ENCODE assay signal across 28 cellular contexts in genomic region chrX:81615979-81616378, GRCh38.
"Had no signal": no experiment of that assay in that cellular context is flagged by ENCODE, and none has a peak within 500 bp of the region (broad histone marks: within the 10 kb centered on the region; RNA-seq: fewer than 3 reads in every experiment).

No MANE protein-coding gene starts in this region.

- DNase-seq: colonic mucosa; cortex of kidney; effector CD8-positive, alpha-beta T cell; effector memory CD8-positive, alpha-beta T cell; endodermal cell; erythroblast; esophagus squamous epithelium; foreskin fibroblast; foreskin melanocyte; gastrocnemius medialis; glutamatergic neuron; head of caudate nucleus; heart right ventricle; hippocampal formation; left cardiac atrium; left lung; left ventricle myocardium superior; lower lobe of right lung; mesenchymal stem cell; mucosa of descending colon; naive B cell had no signal

- H3K27ac Mint-ChIP-seq: dendritic cell treated with granulocyte-macrophage colony-stimulating factor and Interleukin-4, amounts not matched to agents 40 ng/mL and 50 ng/mL, for 4 days; effector memory CD8-positive, alpha-beta T cell; endodermal cell; mesothelial cell of epicardium; naive B cell had no signal

- H3K27me3 Mint-ChIP-seq: dendritic cell treated with granulocyte-macrophage colony-stimulating factor and Interleukin-4, amounts not matched to agents 40 ng/mL and 50 ng/mL, for 4 days; effector memory CD8-positive, alpha-beta T cell; naive B cell had no signal

- H3K9me3 ChIP-seq: colonic mucosa, esophagus squamous epithelium, gastrocnemius medialis, heart right ventricle, left lung, lower lobe of right lung, mucosa of descending colon had no signal

- FAIRE-seq: endometrium, islet of Langerhans, keratinocyte had no signal

- H3K36me3 ChIP-seq: colonic mucosa, esophagus squamous epithelium, gastrocnemius medialis, heart right ventricle, left lung, lower lobe of right lung had no signal

- H3K4me3 ChIP-seq: colonic mucosa, esophagus squamous epithelium, gastrocnemius medialis, heart right ventricle, left lung, lower lobe of right lung, mucosa of descending colon had no signal

- H3K4me3 Mint-ChIP-seq: dendritic cell treated with granulocyte-macrophage colony-stimulating factor and Interleukin-4, amounts not matched to agents 40 ng/mL and 50 ng/mL, for 4 days; effector memory CD8-positive, alpha-beta T cell; endodermal cell; mesothelial cell of epicardium; naive B cell had no signal

- H3K9me3 Mint-ChIP-seq: effector memory CD8-positive, alpha-beta T cell had no signal

- H3K36me3 Mint-ChIP-seq: mesothelial cell of epicardium, naive B cell had no signal

- ATAC-seq: effector memory CD8-positive, alpha-beta T cell; esophagus mucosa; gastrocnemius medialis; heart right ventricle; left cardiac atrium; left lung; left ventricle myocardium superior; lower lobe of right lung; mucosa of descending colon had no signal

- H3K27me3 ChIP-seq: colonic mucosa, esophagus squamous epithelium, gastrocnemius medialis, heart right ventricle, left lung had no signal

- H3K4me1 ChIP-seq: colonic mucosa, esophagus squamous epithelium, gastrocnemius medialis, heart right ventricle, left lung, lower lobe of right lung had no signal

- H3K4me1 Mint-ChIP-seq: endodermal cell, mesothelial cell of epicardium, naive B cell had no signal

- H3K27ac ChIP-seq: colonic mucosa, epithelial cell of prostate, esophagus squamous epithelium, gastrocnemius medialis, heart right ventricle, left lung, lower lobe of right lung had no signal
